ENCODE assay signal across 1 cellular context in genomic region chr20:61521680-61522420, GRCh38.
TF ChIP-seq lines count a peak whose summit lies in the region.

No MANE protein-coding gene starts in this region.

TF ChIP-seq in K562, 482 proteins besides CTCF, POLR2A, EP300 and RAD21 (continued from another document and continues in another):
- TF ChIP-seq TFAP4 (CRISPR knock-in tag; IDR thresholded peaks at IDR 0.05; ENCODE audit: borderline replicate concordance) (peak; percentile 26; the same call in 1 of the 2 replicates), ZBTB11 (CRISPR knock-in tag; IDR thresholded peaks at IDR 0.05) (peak in 1 of 3 experiments; percentile 51; a peak in 2 of 6 replicates), NCOR1 (IDR thresholded peaks at IDR 0.05) (peak; percentile 58; the same call in 1 of the 2 replicates), L3MBTL2 (IDR thresholded peaks at IDR 0.05) (peak; percentile 44; the same call in 1 of the 2 replicates), TEAD4 (IDR thresholded peaks at IDR 0.05; ENCODE audit: low read length) (peak; percentile 65), TEAD4 (CRISPR knock-in tag; IDR thresholded peaks at IDR 0.05; ENCODE audit: borderline replicate concordance) (no peak), CREM (IDR thresholded peaks at IDR 0.05; ENCODE audit: low read depth) (peak; percentile 26; the same call in 1 of the 2 replicates), JUND (IDR thresholded peaks at IDR 0.05; ENCODE audit: borderline replicate concordance, low read depth, low read length) (peak; percentile 86), JUND (tag; IDR thresholded peaks at IDR 0.05; ENCODE audit: borderline replicate concordance, low read depth, low read length) (peak; percentile 37; the same call in 1 of the 3 replicates), ZNF23 (CRISPR knock-in tag; IDR thresholded peaks at IDR 0.05) (no peak), SMARCC2 (IDR thresholded peaks at IDR 0.05; ENCODE audit: low read depth) (0 out of 2 replicates have a peak, but pooled peaks have one; percentile 20), ETV5 (CRISPR knock-in tag; IDR thresholded peaks at IDR 0.05; ENCODE audit: low read depth) (peak; percentile 66; the same call in 1 of the 2 replicates), NR2C2 (CRISPR knock-in tag; IDR thresholded peaks at IDR 0.05) (no peak), NR2C2 (tag; IDR thresholded peaks at IDR 0.05) (no peak), STAT5B (CRISPR knock-in tag; IDR thresholded peaks at IDR 0.05) (no peak), TRIM24 (IDR thresholded peaks at IDR 0.05) (peak; percentile 27 to 48; a peak in 1 of 4 replicates), SMAD4 (CRISPR knock-in tag; conservative IDR thresholded peaks at IDR 0.05) (0 out of 2 replicates have a peak, but pooled peaks have one; percentile 13), ZBTB40 (IDR thresholded peaks at IDR 0.05) (no peak), ZBTB40 (CRISPR knock-in tag; IDR thresholded peaks at IDR 0.05) (no peak), NFIC (IDR thresholded peaks at IDR 0.05) (peak; percentile 45), POLR2AphosphoS5 (IDR thresholded peaks at IDR 0.05; ENCODE audit: control insufficient read depth, insufficient read depth, low read depth, low read length) (0 out of 2 replicates have a peak, but pooled peaks have one; percentile 32), DPF2 (IDR thresholded peaks at IDR 0.05) (peak; percentile 81), CBFA2T3 (IDR thresholded peaks at IDR 0.05) (peak; percentile 90), ZNF644 (tag; IDR thresholded peaks at IDR 0.05; ENCODE audit: low read depth) (no peak), CC2D1A (IDR thresholded peaks at IDR 0.05) (peak; percentile 28; the same call in 1 of the 2 replicates), ZC3H4 (CRISPR knock-in tag; IDR thresholded peaks at IDR 0.05; ENCODE audit: borderline replicate concordance) (no peak), GABPA (tag; conservative IDR thresholded peaks at IDR 0.05; ENCODE audit: low read depth) (0 out of 2 replicates have a peak, but pooled peaks have one; percentile 35), ZNF592 (IDR thresholded peaks at IDR 0.05) (0 out of 2 replicates have a peak, but pooled peaks have one; percentile 28), ARID1B (IDR thresholded peaks at IDR 0.05) (peak; percentile 81), ATF3 (IDR thresholded peaks at IDR 0.05) (peak; percentile 40), ATF3 (CRISPR knock-in tag; conservative IDR thresholded peaks at IDR 0.05) (no peak), CBFA2T2 (conservative IDR thresholded peaks at IDR 0.05) (peak; percentile 84), KDM1A (IDR thresholded peaks at IDR 0.05) (peak; percentile 30 to 34; a peak in 2 of 4 replicates), ARID3A (IDR thresholded peaks at IDR 0.05; ENCODE audit: borderline replicate concordance, low read depth, low read length) (peak; percentile 29; the same call in 1 of the 2 replicates), LEF1 (IDR thresholded peaks at IDR 0.05) (0 out of 2 replicates have a peak, but pooled peaks have one; percentile 38), FOSL1 (tag; conservative IDR thresholded peaks at IDR 0.05) (peak; percentile 71), HMBOX1 (IDR thresholded peaks at IDR 0.05) (peak; percentile 60; the same call in 1 of the 2 replicates), NRF1 (conservative IDR thresholded peaks at IDR 0.05 in 1 of 2, IDR thresholded peaks at IDR 0.05 in 1 of 2) (0 out of 4 replicates have a peak, but pooled peaks of 1 of the 2 experiments have one; percentile 13), MTA2 (IDR thresholded peaks at IDR 0.05; ENCODE audit: low read depth) (peak; percentile 20; the same call in 1 of the 2 replicates), RBFOX2 (IDR thresholded peaks at IDR 0.05; ENCODE audit: low read depth, low read length) (peak; percentile 50; the same call in 1 of the 2 replicates)
